Comparison of ENCODE assay signal across 1 cellular context in the genomic region with DNA sequence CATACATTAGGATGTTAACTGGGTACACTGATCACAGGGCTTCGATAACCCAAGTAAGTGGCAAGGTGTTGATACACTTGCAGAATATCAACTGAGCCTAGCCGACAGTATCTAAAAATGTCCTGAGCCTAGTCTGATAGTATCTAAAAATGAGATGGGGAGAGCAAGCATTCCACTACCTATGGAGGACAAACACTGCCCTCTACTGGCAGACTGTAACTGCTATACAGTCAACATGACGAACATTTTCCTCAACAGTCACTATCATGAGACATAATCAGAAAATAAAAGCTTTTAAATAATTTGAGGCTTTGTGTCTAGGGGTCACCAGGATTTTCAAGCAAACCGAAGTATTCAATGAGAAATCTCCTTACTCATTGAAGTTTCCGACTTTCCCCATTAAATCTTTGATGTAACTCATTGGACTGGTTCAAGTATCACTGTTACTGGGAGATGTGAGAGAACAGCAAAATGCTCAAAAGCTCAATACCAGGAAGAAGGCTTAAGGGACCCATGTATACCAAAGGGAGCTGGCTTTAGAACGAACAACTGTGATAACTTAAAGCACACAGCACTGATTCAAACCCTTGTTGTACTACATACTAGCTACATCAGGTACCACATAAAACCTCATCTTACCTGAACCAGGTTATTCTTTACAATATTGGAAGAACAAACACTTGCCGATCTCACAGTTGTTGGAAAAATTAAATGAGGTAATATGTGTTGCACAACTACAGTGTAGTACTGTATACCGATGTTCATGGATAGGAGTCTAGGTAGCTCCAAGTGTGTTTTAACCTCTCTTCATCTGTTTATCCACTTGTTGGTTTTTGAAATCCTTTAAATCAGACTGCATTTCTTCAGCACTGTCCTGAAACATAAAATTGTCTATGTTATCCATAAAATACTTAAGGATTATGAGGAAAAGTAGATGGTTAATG.
TF ChIP-seq lines count a peak whose summit lies in the region.

No MANE protein-coding gene starts in this region.

TF ChIP-seq in GM12878, 131 proteins besides CTCF, POLR2A, EP300 and RAD21:
- TF ChIP-seq, protein P1, sequence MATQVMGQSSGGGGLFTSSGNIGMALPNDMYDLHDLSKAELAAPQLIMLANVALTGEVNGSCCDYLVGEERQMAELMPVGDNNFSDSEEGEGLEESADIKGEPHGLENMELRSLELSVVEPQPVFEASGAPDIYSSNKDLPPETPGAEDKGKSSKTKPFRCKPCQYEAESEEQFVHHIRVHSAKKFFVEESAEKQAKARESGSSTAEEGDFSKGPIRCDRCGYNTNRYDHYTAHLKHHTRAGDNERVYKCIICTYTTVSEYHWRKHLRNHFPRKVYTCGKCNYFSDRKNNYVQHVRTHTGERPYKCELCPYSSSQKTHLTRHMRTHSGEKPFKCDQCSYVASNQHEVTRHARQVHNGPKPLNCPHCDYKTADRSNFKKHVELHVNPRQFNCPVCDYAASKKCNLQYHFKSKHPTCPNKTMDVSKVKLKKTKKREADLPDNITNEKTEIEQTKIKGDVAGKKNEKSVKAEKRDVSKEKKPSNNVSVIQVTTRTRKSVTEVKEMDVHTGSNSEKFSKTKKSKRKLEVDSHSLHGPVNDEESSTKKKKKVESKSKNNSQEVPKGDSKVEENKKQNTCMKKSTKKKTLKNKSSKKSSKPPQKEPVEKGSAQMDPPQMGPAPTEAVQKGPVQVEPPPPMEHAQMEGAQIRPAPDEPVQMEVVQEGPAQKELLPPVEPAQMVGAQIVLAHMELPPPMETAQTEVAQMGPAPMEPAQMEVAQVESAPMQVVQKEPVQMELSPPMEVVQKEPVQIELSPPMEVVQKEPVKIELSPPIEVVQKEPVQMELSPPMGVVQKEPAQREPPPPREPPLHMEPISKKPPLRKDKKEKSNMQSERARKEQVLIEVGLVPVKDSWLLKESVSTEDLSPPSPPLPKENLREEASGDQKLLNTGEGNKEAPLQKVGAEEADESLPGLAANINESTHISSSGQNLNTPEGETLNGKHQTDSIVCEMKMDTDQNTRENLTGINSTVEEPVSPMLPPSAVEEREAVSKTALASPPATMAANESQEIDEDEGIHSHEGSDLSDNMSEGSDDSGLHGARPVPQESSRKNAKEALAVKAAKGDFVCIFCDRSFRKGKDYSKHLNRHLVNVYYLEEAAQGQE (IDR thresholded peaks at IDR 0.05; ENCODE audit: low read depth, low read length), result no peak
- no peak for TF ChIP-seq RB1 (IDR thresholded peaks at IDR 0.05; ENCODE audit: borderline replicate concordance)
- no peak for TF ChIP-seq MTA3 (IDR thresholded peaks at IDR 0.05; ENCODE audit: borderline replicate concordance, low read length)
- peak; percentile 57; the same call in 1 of the 2 replicates for TF ChIP-seq YY1 (IDR thresholded peaks at IDR 0.05; ENCODE audit: low read depth, low read length)
- TF ChIP-seq JUNB (IDR thresholded peaks at IDR 0.05), result no peak
- peak; percentile 90; the same call in 1 of the 2 replicates for TF ChIP-seq SMC3 (IDR thresholded peaks at IDR 0.05; ENCODE audit: borderline replicate concordance, low read length)
- no peak for TF ChIP-seq CBX3 (IDR thresholded peaks at IDR 0.05; ENCODE audit: borderline replicate concordance, low read depth)
- no peak for TF ChIP-seq RCOR1 (conservative IDR thresholded peaks at IDR 0.05; ENCODE audit: low read depth, low read length)
- TF ChIP-seq IKZF2 (IDR thresholded peaks at IDR 0.05), result no peak
